In genomic region chr6:169857343-169858292, GRCh38 we compare ENCODE assay signal across 18 cellular contexts.
"Had no signal": no experiment of that assay in that cellular context is flagged by ENCODE, and none has a peak within 500 bp of the region (broad histone marks: within the 10 kb centered on the region; RNA-seq: fewer than 3 reads in every experiment).

No MANE protein-coding gene starts in this region.

- H3K4me3 ChIP-seq: adrenal gland, cardiac muscle cell, SJCRH30, suprapubic skin had no signal

- ATAC-seq: activated T-cell treated with anti-CD3 and anti-CD28 coated beads, Interleukin-2, amount 50 U/mL, for 4 hours; stimulated activated naive CD8-positive, alpha-beta T cell treated with anti-CD3 and anti-CD28 coated beads, Interleukin-15, Interleukin-2, amounts not matched to agents 100 U/mL and 50 U/mL, for 24 hours had no signal

- H3K36me3 ChIP-seq: adrenal gland, cardiac muscle cell, SJCRH30, suprapubic skin had no signal

- DNase-seq: activated CD4-positive, alpha-beta T cell treated with anti-CD3 and anti-CD28 coated beads, Interleukin-2, amount 50 U/mL, for 1 hour; activated CD4-positive, CD25-positive, alpha-beta regulatory T cell; activated effector memory CD4-positive, alpha-beta T cell treated with Interleukin-2 at 50 U/mL for 16 hours; activated naive CD4-positive, alpha-beta T cell treated with anti-CD3 and anti-CD28 coated beads, Interleukin-2, amount 50 U/mL, for 16 hours; activated T-cell treated with anti-CD3 and anti-CD28 coated beads, Interleukin-2, amount 50 U/mL, for 4 hours; cortex of kidney; effector CD4-positive, alpha-beta T cell; foreskin fibroblast; immature natural killer cell; naive B cell; SJCRH30; small intestine; stimulated activated CD4-positive, alpha-beta T cell treated with anti-CD3 and anti-CD28 coated beads, Interleukin-4, amount 100 ng/mL, for 4 hours; stimulated activated naive CD8-positive, alpha-beta T cell treated with anti-CD3 and anti-CD28 coated beads, Interleukin-15, Interleukin-2, amounts not matched to agents 100 U/mL and 50 U/mL, for 24 hours; T-helper 2 cell had no signal

- H3K9me3 ChIP-seq: adrenal gland, SJCRH30, suprapubic skin had no signal

- H3K4me1 ChIP-seq: adrenal gland, SJCRH30 had no signal

- H3K27ac ChIP-seq: adrenal gland, cardiac muscle cell, SJCRH30 had no signal

- FAIRE-seq: small intestine had no signal

- H3K27me3 ChIP-seq: adrenal gland, cardiac muscle cell, SJCRH30, suprapubic skin had no signal
